Comparison of ENCODE assay signal across 1 cellular context in the genomic region with DNA sequence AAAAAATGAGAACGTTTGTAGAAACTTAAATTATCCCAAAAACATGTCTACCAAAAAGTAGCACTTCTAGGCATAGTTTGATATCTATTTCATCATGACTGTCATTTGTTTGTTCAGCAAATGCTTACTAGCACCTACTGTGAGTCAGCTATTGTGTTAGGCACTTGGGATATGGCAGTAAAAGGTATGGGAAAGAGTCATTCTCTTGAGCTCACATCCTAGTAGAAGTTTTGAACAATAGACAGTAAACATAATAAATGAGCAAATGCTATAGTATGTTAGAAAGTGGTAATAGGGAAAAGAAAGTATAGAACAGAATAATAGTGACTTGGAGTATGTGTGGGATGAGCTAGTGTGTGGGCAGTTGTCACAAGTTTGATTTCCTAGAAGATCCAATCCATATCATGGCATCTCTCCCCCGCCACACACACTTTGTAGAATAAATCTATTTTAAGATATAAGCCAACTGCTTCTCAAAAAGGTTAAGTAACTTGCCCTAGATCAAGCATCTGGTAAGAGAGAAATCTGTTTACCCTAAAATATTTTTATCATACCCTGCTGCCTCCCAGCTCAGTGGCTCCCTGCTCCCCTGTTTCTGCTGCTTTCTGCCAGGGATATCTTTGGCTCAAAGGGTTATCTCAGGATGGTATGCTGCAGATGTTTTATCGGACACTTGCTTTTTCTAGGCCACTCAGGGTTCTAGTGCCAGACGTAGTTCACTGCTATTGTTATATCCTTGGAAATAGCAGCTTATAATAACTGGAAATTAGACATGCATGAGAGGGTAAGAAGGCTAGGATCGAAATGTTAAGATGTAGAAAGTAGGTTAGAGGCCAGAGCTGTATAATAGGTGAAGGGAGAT.
TF ChIP-seq lines count a peak whose summit lies in the region.

No MANE protein-coding gene starts in this region.

TF ChIP-seq in HEK293, 187 proteins besides CTCF, POLR2A, EP300 and RAD21:
- TF ChIP-seq, protein P1, sequence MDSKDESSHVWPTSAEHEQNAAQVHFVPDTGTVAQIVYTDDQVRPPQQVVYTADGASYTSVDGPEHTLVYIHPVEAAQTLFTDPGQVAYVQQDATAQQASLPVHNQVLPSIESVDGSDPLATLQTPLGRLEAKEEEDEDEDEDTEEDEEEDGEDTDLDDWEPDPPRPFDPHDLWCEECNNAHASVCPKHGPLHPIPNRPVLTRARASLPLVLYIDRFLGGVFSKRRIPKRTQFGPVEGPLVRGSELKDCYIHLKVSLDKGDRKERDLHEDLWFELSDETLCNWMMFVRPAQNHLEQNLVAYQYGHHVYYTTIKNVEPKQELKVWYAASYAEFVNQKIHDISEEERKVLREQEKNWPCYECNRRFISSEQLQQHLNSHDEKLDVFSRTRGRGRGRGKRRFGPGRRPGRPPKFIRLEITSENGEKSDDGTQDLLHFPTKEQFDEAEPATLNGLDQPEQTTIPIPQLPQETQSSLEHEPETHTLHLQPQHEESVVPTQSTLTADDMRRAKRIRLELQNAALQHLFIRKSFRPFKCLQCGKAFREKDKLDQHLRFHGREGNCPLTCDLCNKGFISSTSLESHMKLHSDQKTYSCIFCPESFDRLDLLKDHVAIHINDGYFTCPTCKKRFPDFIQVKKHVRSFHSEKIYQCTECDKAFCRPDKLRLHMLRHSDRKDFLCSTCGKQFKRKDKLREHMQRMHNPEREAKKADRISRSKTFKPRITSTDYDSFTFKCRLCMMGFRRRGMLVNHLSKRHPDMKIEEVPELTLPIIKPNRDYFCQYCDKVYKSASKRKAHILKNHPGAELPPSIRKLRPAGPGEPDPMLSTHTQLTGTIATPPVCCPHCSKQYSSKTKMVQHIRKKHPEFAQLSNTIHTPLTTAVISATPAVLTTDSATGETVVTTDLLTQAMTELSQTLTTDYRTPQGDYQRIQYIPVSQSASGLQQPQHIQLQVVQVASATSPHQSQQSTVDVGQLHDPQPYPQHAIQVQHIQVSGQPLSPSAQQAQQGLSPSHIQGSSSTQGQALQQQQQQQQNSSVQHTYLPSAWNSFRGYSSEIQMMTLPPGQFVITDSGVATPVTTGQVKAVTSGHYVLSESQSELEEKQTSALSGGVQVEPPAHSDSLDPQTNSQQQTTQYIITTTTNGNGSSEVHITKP (tag by site-specific recombination; IDR thresholded peaks at IDR 0.05) = no peak
- TF ChIP-seq HOXA7 (CRISPR knock-in tag; IDR thresholded peaks at IDR 0.05; ENCODE audit: borderline replicate concordance) (no peak), ZFHX2 (tag by site-specific recombination; conservative IDR thresholded peaks at IDR 0.05) (peak; percentile 23; the same call in 1 of the 2 replicates), ZNF2 (tag by site-specific recombination; IDR thresholded peaks at IDR 0.05) (no peak), ZNF660 (tag by site-specific recombination; IDR thresholded peaks at IDR 0.05) (no peak), FEZF1 (tag by site-specific recombination; IDR thresholded peaks at IDR 0.05) (peak; percentile 74), ZNF362 (tag by site-specific recombination; IDR thresholded peaks at IDR 0.05) (no peak), ZNF433 (tag by site-specific recombination; IDR thresholded peaks at IDR 0.05; ENCODE audit: low read depth) (no peak), ZNF223 (tag by site-specific recombination; IDR thresholded peaks at IDR 0.05) (no peak), ZNF37A (tag by site-specific recombination; IDR thresholded peaks at IDR 0.05) (no peak), ZNF664 (tag by site-specific recombination; IDR thresholded peaks at IDR 0.05) (peak; percentile 53), OSR2 (tag by site-specific recombination; IDR thresholded peaks at IDR 0.05) (peak; percentile 40; the same call in 1 of the 2 replicates), MYNN (tag by site-specific recombination; IDR thresholded peaks at IDR 0.05; ENCODE audit: borderline replicate concordance) (no peak), ZNF398 (tag by site-specific recombination; IDR thresholded peaks at IDR 0.05) (no peak), PRDM1 (tag by site-specific recombination; IDR thresholded peaks at IDR 0.05) (peak; percentile 53; the same call in 1 of the 2 replicates)
- TF ChIP-seq, protein P2, sequence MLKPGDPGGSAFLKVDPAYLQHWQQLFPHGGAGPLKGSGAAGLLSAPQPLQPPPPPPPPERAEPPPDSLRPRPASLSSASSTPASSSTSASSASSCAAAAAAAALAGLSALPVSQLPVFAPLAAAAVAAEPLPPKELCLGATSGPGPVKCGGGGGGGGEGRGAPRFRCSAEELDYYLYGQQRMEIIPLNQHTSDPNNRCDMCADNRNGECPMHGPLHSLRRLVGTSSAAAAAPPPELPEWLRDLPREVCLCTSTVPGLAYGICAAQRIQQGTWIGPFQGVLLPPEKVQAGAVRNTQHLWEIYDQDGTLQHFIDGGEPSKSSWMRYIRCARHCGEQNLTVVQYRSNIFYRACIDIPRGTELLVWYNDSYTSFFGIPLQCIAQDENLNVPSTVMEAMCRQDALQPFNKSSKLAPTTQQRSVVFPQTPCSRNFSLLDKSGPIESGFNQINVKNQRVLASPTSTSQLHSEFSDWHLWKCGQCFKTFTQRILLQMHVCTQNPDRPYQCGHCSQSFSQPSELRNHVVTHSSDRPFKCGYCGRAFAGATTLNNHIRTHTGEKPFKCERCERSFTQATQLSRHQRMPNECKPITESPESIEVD (tag by site-specific recombination; IDR thresholded peaks at IDR 0.05) = no peak
- TF ChIP-seq, protein P3, sequence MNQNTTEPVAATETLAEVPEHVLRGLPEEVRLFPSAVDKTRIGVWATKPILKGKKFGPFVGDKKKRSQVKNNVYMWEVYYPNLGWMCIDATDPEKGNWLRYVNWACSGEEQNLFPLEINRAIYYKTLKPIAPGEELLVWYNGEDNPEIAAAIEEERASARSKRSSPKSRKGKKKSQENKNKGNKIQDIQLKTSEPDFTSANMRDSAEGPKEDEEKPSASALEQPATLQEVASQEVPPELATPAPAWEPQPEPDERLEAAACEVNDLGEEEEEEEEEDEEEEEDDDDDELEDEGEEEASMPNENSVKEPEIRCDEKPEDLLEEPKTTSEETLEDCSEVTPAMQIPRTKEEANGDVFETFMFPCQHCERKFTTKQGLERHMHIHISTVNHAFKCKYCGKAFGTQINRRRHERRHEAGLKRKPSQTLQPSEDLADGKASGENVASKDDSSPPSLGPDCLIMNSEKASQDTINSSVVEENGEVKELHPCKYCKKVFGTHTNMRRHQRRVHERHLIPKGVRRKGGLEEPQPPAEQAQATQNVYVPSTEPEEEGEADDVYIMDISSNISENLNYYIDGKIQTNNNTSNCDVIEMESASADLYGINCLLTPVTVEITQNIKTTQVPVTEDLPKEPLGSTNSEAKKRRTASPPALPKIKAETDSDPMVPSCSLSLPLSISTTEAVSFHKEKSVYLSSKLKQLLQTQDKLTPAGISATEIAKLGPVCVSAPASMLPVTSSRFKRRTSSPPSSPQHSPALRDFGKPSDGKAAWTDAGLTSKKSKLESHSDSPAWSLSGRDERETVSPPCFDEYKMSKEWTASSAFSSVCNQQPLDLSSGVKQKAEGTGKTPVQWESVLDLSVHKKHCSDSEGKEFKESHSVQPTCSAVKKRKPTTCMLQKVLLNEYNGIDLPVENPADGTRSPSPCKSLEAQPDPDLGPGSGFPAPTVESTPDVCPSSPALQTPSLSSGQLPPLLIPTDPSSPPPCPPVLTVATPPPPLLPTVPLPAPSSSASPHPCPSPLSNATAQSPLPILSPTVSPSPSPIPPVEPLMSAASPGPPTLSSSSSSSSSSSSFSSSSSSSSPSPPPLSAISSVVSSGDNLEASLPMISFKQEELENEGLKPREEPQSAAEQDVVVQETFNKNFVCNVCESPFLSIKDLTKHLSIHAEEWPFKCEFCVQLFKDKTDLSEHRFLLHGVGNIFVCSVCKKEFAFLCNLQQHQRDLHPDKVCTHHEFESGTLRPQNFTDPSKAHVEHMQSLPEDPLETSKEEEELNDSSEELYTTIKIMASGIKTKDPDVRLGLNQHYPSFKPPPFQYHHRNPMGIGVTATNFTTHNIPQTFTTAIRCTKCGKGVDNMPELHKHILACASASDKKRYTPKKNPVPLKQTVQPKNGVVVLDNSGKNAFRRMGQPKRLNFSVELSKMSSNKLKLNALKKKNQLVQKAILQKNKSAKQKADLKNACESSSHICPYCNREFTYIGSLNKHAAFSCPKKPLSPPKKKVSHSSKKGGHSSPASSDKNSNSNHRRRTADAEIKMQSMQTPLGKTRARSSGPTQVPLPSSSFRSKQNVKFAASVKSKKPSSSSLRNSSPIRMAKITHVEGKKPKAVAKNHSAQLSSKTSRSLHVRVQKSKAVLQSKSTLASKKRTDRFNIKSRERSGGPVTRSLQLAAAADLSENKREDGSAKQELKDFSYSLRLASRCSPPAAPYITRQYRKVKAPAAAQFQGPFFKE (tag by site-specific recombination; IDR thresholded peaks at IDR 0.05; ENCODE audit: borderline replicate concordance) = no peak
